1 cellular context compared by ENCODE assay signal in the genomic region with DNA sequence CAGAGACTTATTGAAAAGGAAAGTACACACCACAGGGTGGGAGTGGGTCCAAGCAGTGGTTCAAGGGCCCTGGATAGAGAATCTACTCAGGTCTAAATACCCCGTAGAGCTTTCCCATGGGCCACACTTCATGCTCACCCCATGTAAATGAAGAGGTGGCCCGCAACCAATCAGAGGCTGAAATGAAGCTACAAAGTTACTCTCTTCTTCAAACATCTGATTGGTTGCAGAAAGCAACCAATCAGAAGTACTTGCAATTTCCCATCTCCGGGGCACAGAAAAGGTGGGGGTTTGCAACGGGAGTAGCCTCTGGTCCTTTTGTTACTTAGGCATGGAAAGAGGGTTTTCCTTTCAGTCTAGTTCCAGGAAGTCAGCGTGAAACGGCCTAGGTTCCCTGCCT.
TF ChIP-seq lines count a peak whose summit lies in the region.

No MANE protein-coding gene starts in this region.

TF ChIP-seq in GM23338, 12 proteins besides CTCF, POLR2A, EP300 and RAD21 (continued from another document):
- TF ChIP-seq, protein P1, sequence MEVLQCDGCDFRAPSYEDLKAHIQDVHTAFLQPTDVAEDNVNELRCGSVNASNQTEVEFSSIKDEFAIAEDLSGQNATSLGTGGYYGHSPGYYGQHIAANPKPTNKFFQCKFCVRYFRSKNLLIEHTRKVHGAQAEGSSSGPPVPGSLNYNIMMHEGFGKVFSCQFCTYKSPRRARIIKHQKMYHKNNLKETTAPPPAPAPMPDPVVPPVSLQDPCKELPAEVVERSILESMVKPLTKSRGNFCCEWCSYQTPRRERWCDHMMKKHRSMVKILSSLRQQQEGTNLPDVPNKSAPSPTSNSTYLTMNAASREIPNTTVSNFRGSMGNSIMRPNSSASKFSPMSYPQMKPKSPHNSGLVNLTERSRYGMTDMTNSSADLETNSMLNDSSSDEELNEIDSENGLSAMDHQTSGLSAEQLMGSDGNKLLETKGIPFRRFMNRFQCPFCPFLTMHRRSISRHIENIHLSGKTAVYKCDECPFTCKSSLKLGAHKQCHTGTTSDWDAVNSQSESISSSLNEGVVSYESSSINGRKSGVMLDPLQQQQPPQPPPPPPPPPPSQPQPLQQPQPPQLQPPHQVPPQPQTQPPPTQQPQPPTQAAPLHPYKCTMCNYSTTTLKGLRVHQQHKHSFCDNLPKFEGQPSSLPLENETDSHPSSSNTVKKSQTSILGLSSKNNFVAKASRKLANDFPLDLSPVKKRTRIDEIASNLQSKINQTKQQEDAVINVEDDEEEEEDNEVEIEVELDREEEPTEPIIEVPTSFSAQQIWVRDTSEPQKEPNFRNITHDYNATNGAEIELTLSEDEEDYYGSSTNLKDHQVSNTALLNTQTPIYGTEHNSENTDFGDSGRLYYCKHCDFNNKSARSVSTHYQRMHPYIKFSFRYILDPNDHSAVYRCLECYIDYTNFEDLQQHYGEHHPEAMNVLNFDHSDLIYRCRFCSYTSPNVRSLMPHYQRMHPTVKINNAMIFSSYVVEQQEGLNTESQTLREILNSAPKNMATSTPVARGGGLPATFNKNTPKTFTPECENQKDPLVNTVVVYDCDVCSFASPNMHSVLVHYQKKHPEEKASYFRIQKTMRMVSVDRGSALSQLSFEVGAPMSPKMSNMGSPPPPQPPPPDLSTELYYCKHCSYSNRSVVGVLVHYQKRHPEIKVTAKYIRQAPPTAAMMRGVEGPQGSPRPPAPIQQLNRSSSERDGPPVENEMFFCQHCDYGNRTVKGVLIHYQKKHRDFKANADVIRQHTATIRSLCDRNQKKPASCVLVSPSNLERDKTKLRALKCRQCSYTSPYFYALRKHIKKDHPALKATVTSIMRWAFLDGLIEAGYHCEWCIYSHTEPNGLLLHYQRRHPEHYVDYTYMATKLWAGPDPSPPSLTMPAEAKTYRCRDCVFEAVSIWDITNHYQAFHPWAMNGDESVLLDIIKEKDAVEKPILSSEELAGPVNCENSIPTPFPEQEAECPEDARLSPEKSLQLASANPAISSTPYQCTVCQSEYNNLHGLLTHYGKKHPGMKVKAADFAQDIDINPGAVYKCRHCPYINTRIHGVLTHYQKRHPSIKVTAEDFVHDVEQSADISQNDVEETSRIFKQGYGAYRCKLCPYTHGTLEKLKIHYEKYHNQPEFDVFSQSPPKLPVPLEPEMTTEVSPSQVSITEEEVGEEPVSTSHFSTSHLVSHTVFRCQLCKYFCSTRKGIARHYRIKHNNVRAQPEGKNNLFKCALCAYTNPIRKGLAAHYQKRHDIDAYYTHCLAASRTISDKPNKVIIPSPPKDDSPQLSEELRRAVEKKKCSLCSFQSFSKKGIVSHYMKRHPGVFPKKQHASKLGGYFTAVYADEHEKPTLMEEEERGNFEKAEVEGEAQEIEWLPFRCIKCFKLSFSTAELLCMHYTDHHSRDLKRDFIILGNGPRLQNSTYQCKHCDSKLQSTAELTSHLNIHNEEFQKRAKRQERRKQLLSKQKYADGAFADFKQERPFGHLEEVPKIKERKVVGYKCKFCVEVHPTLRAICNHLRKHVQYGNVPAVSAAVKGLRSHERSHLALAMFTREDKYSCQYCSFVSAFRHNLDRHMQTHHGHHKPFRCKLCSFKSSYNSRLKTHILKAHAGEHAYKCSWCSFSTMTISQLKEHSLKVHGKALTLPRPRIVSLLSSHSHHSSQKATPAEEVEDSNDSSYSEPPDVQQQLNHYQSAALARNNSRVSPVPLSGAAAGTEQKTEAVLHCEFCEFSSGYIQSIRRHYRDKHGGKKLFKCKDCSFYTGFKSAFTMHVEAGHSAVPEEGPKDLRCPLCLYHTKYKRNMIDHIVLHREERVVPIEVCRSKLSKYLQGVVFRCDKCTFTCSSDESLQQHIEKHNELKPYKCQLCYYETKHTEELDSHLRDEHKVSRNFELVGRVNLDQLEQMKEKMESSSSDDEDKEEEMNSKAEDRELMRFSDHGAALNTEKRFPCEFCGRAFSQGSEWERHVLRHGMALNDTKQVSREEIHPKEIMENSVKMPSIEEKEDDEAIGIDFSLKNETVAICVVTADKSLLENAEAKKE (CRISPR knock-in tag; IDR thresholded peaks at IDR 0.05), result no peak
TF ChIP-seq in GM23338: peak in this region for 0.
